Comparison of ENCODE assay signal across 1 cellular context in genomic region chr12:116559080-116559329, GRCh38.
TF ChIP-seq lines count a peak whose summit lies in the region.

No MANE protein-coding gene starts in this region.

TF ChIP-seq in GM12878, 131 proteins besides CTCF, POLR2A, EP300 and RAD21 (continued from another document and continues in another):
- TF ChIP-seq, protein P1, sequence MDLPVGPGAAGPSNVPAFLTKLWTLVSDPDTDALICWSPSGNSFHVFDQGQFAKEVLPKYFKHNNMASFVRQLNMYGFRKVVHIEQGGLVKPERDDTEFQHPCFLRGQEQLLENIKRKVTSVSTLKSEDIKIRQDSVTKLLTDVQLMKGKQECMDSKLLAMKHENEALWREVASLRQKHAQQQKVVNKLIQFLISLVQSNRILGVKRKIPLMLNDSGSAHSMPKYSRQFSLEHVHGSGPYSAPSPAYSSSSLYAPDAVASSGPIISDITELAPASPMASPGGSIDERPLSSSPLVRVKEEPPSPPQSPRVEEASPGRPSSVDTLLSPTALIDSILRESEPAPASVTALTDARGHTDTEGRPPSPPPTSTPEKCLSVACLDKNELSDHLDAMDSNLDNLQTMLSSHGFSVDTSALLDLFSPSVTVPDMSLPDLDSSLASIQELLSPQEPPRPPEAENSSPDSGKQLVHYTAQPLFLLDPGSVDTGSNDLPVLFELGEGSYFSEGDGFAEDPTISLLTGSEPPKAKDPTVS (IDR thresholded peaks at IDR 0.05; ENCODE audit: low read depth, low read length), result no peak
- TF ChIP-seq PML (IDR thresholded peaks at IDR 0.05; ENCODE audit: low read length), result 0 out of 2 replicates have a peak, but pooled peaks have one; percentile 3
- TF ChIP-seq SREBF1 (IDR thresholded peaks at IDR 0.05; ENCODE audit: low read length), result no peak
- TF ChIP-seq, protein P2, sequence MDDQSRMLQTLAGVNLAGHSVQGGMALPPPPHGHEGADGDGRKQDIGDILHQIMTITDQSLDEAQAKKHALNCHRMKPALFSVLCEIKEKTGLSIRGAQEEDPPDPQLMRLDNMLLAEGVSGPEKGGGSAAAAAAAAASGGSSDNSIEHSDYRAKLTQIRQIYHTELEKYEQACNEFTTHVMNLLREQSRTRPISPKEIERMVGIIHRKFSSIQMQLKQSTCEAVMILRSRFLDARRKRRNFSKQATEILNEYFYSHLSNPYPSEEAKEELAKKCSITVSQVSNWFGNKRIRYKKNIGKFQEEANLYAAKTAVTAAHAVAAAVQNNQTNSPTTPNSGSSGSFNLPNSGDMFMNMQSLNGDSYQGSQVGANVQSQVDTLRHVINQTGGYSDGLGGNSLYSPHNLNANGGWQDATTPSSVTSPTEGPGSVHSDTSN (IDR thresholded peaks at IDR 0.05; ENCODE audit: insufficient replicate concordance, low read depth, low read length), result no peak
- TF ChIP-seq TCF12 (IDR thresholded peaks at IDR 0.05; ENCODE audit: low read depth, low read length), result peak; percentile 98
- TF ChIP-seq MEF2A (IDR thresholded peaks at IDR 0.05; ENCODE audit: insufficient read depth, low read depth, low read length), result peak; percentile 92
- TF ChIP-seq GABPA (IDR thresholded peaks at IDR 0.05; ENCODE audit: low read depth), result 0 out of 2 replicates have a peak, but pooled peaks have one; percentile 38
- TF ChIP-seq ESRRA (IDR thresholded peaks at IDR 0.05; ENCODE audit: low read length), result no peak
- no peak for TF ChIP-seq REST (IDR thresholded peaks at IDR 0.05; ENCODE audit: low read depth, low read length)
- no peak for TF ChIP-seq BHLHE40 (IDR thresholded peaks at IDR 0.05; ENCODE audit: borderline replicate concordance in 1 of 2, low read depth in 2 of 2, low read length in 1 of 2)
- TF ChIP-seq, protein P3, sequence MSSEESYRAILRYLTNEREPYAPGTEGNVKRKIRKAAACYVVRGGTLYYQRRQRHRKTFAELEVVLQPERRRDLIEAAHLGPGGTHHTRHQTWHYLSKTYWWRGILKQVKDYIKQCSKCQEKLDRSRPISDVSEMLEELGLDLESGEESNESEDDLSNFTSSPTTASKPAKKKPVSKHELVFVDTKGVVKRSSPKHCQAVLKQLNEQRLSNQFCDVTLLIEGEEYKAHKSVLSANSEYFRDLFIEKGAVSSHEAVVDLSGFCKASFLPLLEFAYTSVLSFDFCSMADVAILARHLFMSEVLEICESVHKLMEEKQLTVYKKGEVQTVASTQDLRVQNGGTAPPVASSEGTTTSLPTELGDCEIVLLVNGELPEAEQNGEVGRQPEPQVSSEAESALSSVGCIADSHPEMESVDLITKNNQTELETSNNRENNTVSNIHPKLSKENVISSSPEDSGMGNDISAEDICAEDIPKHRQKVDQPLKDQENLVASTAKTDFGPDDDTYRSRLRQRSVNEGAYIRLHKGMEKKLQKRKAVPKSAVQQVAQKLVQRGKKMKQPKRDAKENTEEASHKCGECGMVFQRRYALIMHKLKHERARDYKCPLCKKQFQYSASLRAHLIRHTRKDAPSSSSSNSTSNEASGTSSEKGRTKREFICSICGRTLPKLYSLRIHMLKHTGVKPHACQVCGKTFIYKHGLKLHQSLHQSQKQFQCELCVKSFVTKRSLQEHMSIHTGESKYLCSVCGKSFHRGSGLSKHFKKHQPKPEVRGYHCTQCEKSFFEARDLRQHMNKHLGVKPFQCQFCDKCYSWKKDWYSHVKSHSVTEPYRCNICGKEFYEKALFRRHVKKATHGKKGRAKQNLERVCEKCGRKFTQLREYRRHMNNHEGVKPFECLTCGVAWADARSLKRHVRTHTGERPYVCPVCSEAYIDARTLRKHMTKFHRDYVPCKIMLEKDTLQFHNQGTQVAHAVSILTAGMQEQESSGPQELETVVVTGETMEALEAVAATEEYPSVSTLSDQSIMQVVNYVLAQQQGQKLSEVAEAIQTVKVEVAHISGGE (CRISPR knock-in tag; IDR thresholded peaks at IDR 0.05), result no peak
- no peak for TF ChIP-seq JUND (IDR thresholded peaks at IDR 0.05; ENCODE audit: low read depth, low read length)
- TF ChIP-seq HDAC6 (IDR thresholded peaks at IDR 0.05; ENCODE audit: unreplicated experiment), result no peak
- peak; percentile 8; the same call in 1 of the 2 replicates for TF ChIP-seq CBFB (IDR thresholded peaks at IDR 0.05; ENCODE audit: low read depth)
- TF ChIP-seq E2F8 (IDR thresholded peaks at IDR 0.05; ENCODE audit: low read depth, partially characterized antibody), result no peak
- no peak; the same call in none of the 2 replicates for TF ChIP-seq PAX5 (IDR thresholded peaks at IDR 0.05; ENCODE audit: borderline replicate concordance, low read depth, low read length)
- TF ChIP-seq MYB (IDR thresholded peaks at IDR 0.05; ENCODE audit: borderline replicate concordance, low read depth, low read length), result peak; percentile 61; the same call in 1 of the 2 replicates
- TF ChIP-seq ASH2L (IDR thresholded peaks at IDR 0.05; ENCODE audit: borderline replicate concordance, low read depth), result no peak
- TF ChIP-seq RB1 (IDR thresholded peaks at IDR 0.05; ENCODE audit: borderline replicate concordance), result no peak
- peak; percentile 74; the same call in 1 of the 2 replicates for TF ChIP-seq CBX5 (IDR thresholded peaks at IDR 0.05; ENCODE audit: low read depth)
- peak; percentile 87; the same call in 1 of the 2 replicates for TF ChIP-seq TCF3 (IDR thresholded peaks at IDR 0.05; ENCODE audit: borderline replicate concordance, insufficient read depth, low read depth, low read length)
- TF ChIP-seq FOXK2 (IDR thresholded peaks at IDR 0.05), result no peak
- TF ChIP-seq, protein P4, sequence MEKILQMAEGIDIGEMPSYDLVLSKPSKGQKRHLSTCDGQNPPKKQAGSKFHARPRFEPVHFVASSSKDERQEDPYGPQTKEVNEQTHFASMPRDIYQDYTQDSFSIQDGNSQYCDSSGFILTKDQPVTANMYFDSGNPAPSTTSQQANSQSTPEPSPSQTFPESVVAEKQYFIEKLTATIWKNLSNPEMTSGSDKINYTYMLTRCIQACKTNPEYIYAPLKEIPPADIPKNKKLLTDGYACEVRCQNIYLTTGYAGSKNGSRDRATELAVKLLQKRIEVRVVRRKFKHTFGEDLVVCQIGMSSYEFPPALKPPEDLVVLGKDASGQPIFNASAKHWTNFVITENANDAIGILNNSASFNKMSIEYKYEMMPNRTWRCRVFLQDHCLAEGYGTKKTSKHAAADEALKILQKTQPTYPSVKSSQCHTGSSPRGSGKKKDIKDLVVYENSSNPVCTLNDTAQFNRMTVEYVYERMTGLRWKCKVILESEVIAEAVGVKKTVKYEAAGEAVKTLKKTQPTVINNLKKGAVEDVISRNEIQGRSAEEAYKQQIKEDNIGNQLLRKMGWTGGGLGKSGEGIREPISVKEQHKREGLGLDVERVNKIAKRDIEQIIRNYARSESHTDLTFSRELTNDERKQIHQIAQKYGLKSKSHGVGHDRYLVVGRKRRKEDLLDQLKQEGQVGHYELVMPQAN (conservative IDR thresholded peaks at IDR 0.05), result no peak
- TF ChIP-seq KAT2A (conservative IDR thresholded peaks at IDR 0.05; ENCODE audit: control insufficient read depth, low read depth, low read length), result no peak
- TF ChIP-seq SPI1 (IDR thresholded peaks at IDR 0.05; ENCODE audit: borderline replicate concordance, insufficient read depth, low read depth, low read length), result peak; percentile 18; the same call in 1 of the 2 replicates
- peak; percentile 41; the same call in 1 of the 3 replicates for TF ChIP-seq POU2F2 (IDR thresholded peaks at IDR 0.05; ENCODE audit: borderline replicate concordance, low read depth, low read length)
- TF ChIP-seq ATF3 (IDR thresholded peaks at IDR 0.05; ENCODE audit: borderline replicate concordance, extremely low read depth, low read depth, low read length), result no peak
- TF ChIP-seq NR2C2 (IDR thresholded peaks at IDR 0.05; ENCODE audit: borderline replicate concordance, control insufficient read depth, insufficient read length, low read depth), result no peak
- TF ChIP-seq, protein P5, sequence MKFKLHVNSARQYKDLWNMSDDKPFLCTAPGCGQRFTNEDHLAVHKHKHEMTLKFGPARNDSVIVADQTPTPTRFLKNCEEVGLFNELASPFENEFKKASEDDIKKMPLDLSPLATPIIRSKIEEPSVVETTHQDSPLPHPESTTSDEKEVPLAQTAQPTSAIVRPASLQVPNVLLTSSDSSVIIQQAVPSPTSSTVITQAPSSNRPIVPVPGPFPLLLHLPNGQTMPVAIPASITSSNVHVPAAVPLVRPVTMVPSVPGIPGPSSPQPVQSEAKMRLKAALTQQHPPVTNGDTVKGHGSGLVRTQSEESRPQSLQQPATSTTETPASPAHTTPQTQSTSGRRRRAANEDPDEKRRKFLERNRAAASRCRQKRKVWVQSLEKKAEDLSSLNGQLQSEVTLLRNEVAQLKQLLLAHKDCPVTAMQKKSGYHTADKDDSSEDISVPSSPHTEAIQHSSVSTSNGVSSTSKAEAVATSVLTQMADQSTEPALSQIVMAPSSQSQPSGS (IDR thresholded peaks at IDR 0.05; ENCODE audit: low read length), result peak; percentile 72
- TF ChIP-seq CREM (IDR thresholded peaks at IDR 0.05; ENCODE audit: low read depth), result peak; percentile 73; the same call in 1 of the 2 replicates
- TF ChIP-seq CHD1 (IDR thresholded peaks at IDR 0.05; ENCODE audit: low read depth, low read length), result 0 out of 2 replicates have a peak, but pooled peaks have one; percentile 1
- TF ChIP-seq MYC (IDR thresholded peaks at IDR 0.05; ENCODE audit: insufficient read depth, insufficient read length, insufficient replicate concordance, low read length, severe bottlenecking), result no peak
- TF ChIP-seq HDGF (IDR thresholded peaks at IDR 0.05), result no peak
- TF ChIP-seq E4F1 (IDR thresholded peaks at IDR 0.05; ENCODE audit: borderline replicate concordance, partially characterized antibody), result no peak
- no peak for TF ChIP-seq MEF2B (IDR thresholded peaks at IDR 0.05; ENCODE audit: partially characterized antibody, poor library complexity, severe bottlenecking)
- peak in 1 of 2 experiments; percentile 37; a peak in 1 of 3 replicates for TF ChIP-seq EGR1 (IDR thresholded peaks at IDR 0.05; ENCODE audit: borderline replicate concordance in 1 of 2, low read depth in 2 of 2, low read length in 2 of 2)
- no peak for TF ChIP-seq TBL1XR1 (IDR thresholded peaks at IDR 0.05; ENCODE audit: low read depth, low read length)
- TF ChIP-seq, protein P6, sequence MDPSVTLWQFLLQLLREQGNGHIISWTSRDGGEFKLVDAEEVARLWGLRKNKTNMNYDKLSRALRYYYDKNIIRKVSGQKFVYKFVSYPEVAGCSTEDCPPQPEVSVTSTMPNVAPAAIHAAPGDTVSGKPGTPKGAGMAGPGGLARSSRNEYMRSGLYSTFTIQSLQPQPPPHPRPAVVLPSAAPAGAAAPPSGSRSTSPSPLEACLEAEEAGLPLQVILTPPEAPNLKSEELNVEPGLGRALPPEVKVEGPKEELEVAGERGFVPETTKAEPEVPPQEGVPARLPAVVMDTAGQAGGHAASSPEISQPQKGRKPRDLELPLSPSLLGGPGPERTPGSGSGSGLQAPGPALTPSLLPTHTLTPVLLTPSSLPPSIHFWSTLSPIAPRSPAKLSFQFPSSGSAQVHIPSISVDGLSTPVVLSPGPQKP (IDR thresholded peaks at IDR 0.05; ENCODE audit: low read depth, low read length), result no peak
